Comparison of ENCODE assay signal across 24 cellular contexts in the genomic region with DNA sequence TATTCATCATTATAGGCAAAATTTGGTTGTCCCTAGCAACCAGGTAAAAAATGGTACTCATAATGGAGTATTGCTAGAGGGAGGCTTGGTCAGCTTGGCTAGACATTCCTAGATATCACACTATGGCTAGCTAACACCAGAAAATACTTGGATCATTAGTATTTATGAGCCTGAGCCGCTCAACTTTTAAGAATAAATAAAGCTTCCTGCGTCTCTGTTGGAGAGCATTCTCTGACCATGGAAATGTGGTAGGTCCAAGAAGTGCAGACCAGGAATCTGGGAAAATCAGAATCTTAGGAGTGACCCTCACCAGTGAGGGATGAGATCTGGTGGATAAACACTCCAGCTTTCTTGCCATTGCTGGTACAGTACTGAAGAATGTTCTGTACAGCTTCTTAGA.
"Had no signal": no experiment of that assay in that cellular context is flagged by ENCODE, and none has a peak within 500 bp of the region (broad histone marks: within the 10 kb centered on the region; RNA-seq: fewer than 3 reads in every experiment).

No MANE protein-coding gene starts in this region.

- H3K36me3 ChIP-seq: esophagus muscularis mucosa, right lobe of liver, upper lobe of left lung had no signal

- H3K27me3 Mint-ChIP-seq: stimulated activated memory B cell treated with anti-CD40 and anti-IgM and Interleukin-4, amounts not matched to agents 10 μg/mL and 1 μg/mL and 100 μg/mL, for 72 hours had no signal

- DNase-seq: activated CD4-positive, alpha-beta T cell treated with anti-CD3 and anti-CD28 coated beads, Interleukin-2, amount 50 U/mL, for 4 hours; activated CD8-positive, alpha-beta memory T cell treated with anti-CD3 and anti-CD28 coated beads for 24 hours; activated CD8-positive, alpha-beta memory T cell treated with anti-CD3 and anti-CD28 coated beads, Interleukin-2, amount 50 U/mL, for 4 hours; activated naive CD4-positive, alpha-beta T cell; activated naive CD8-positive, alpha-beta T cell treated with anti-CD3 and anti-CD28 coated beads for 36 hours; activated T-cell treated with anti-CD3 and anti-CD28 coated beads, Interleukin-2, amount 50 U/mL, for 24 hours; central memory CD4-positive, alpha-beta T cell; dorsolateral prefrontal cortex; effector memory CD8-positive, alpha-beta T cell; hypothalamus; left cardiac atrium; naive B cell; occipital lobe; posterior cingulate gyrus; right lobe of liver; stimulated activated CD4-positive, alpha-beta T cell treated with anti-CD3 and anti-CD28 coated beads, Interleukin-2, amount 100 ng/mL, for 24 hours; T-helper 1 cell; upper lobe of left lung had no signal

- H3K9me3 ChIP-seq: esophagus muscularis mucosa, right lobe of liver, upper lobe of left lung had no signal

- H3K36me3 Mint-ChIP-seq: activated naive CD8-positive, alpha-beta T cell treated with anti-CD3 and anti-CD28 coated beads for 36 hours; naive B cell; stimulated activated memory B cell treated with anti-CD40 and anti-IgM and Interleukin-4, amounts not matched to agents 10 μg/mL and 1 μg/mL and 100 μg/mL, for 72 hours; WTC11 had no signal

- H3K4me3 Mint-ChIP-seq: activated naive CD8-positive, alpha-beta T cell treated with anti-CD3 and anti-CD28 coated beads for 36 hours; activated T-cell treated with anti-CD3 and anti-CD28 coated beads, Interleukin-2, amount 50 U/mL, for 24 hours; effector memory CD8-positive, alpha-beta T cell; naive B cell; neural crest cell; stimulated activated memory B cell treated with anti-CD40 and anti-IgM and Interleukin-4, amounts not matched to agents 10 μg/mL and 1 μg/mL and 100 μg/mL, for 72 hours; WTC11 had no signal

- H3K4me3 ChIP-seq: dorsolateral prefrontal cortex, esophagus muscularis mucosa, right lobe of liver, skin epidermis, upper lobe of left lung had no signal

- H3K27ac Mint-ChIP-seq: activated naive CD8-positive, alpha-beta T cell treated with anti-CD3 and anti-CD28 coated beads for 36 hours; activated T-cell treated with anti-CD3 and anti-CD28 coated beads, Interleukin-2, amount 50 U/mL, for 24 hours; activated T-helper 2 cell treated with anti-CD3 and anti-CD28 coated beads, Interferon-gamma antibody, Interleukin-2, Interleukin-4, amounts not matched to agents 10 μg/mL and 5 μg/mL and 100 μg/mL, durations not matched to agents 14 hours and 24 hours and 36 hours; effector memory CD8-positive, alpha-beta T cell; naive B cell; stimulated activated memory B cell treated with anti-CD40 and anti-IgM and Interleukin-4, amounts not matched to agents 10 μg/mL and 1 μg/mL and 100 μg/mL, for 72 hours; WTC11 had no signal

- H3K9me3 Mint-ChIP-seq: activated naive CD8-positive, alpha-beta T cell treated with anti-CD3 and anti-CD28 coated beads for 36 hours; activated T-cell treated with anti-CD3 and anti-CD28 coated beads, Interleukin-2, amount 50 U/mL, for 24 hours; activated T-helper 2 cell treated with anti-CD3 and anti-CD28 coated beads, Interferon-gamma antibody, Interleukin-2, Interleukin-4, amounts not matched to agents 10 μg/mL and 5 μg/mL and 100 μg/mL, durations not matched to agents 14 hours and 24 hours and 36 hours; effector memory CD8-positive, alpha-beta T cell; neural crest cell; stimulated activated memory B cell treated with anti-CD40 and anti-IgM and Interleukin-4, amounts not matched to agents 10 μg/mL and 1 μg/mL and 100 μg/mL, for 72 hours; WTC11 had no signal

- H3K27ac ChIP-seq: dorsolateral prefrontal cortex, esophagus muscularis mucosa, right lobe of liver had no signal

- H3K27me3 ChIP-seq: dorsolateral prefrontal cortex, esophagus muscularis mucosa, right lobe of liver, upper lobe of left lung had no signal
